Comparison of ENCODE assay signal across 8 cellular contexts in the genomic region with DNA sequence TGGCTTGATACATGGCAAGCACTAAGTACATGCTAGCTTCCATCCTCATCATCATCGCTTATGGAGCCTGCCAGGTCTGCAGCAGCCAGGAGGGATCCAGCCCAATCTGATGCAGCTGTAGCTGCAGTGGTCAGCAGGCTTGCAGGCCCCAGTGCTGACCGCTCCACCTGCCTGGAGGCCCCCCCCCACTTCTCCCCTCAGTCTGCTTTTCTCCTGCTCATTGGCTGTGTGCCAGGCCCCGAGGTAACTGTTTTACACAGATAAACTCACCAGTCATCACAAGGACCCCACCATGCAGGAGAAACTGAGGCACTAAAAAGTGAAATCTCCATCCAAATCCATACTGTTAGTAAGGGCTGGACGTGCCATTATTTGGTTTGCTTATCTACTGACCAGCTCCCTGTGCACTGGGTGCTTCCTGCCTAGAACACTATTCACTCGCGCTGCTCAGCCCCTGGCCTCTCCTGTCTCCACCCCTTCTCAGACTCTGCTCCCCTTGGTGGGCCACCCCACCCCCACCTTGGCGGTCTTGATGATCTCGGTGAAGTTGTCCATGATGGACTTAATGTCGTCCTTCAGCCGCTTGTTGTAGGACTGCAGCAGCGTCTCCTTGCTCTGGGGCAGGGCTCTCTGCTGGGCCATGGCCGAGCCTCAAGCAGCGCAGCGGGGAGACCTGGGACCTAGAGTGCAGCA. TPM values are rescaled to one million over a fixed set of nuclear protein-coding genes. Genes with fewer than 3 reads are reported as not detected.
DNase-seq lines count a peak whose midpoint lies in the region; ATAC-seq and TF ChIP-seq lines count a peak whose summit lies in the region.

No MANE protein-coding gene starts in this region.

- CTCF ChIA-PET in IMR-90 (lab: Yijun Ruan, JAX) (no interaction called here), mammary epithelial cell (lab: Charles Lee; ENCODE audit: low non-redundant PET) (no interaction called here)

- H3K14ac ChIP-seq in IMR-90 (replicated peaks; ENCODE audit: low read depth, low read length) = no peak overlapping the region

- WGBS in IMR-90 (ENCODE audit: extremely low coverage in 2 of 2, insufficient read length in 1 of 2), 2 experiments = 62% methylated on average over 11 of the region's 14 CpGs; no CpG with 5 or more reads in 1 of the 2 experiments
- 71% methylated on average over 14 of the region's 14 CpGs for WGBS in mammary epithelial cell (ENCODE audit: low coverage, missing lambda C conversion rate)

- no peak overlapping the region for H2BK15ac ChIP-seq in IMR-90 (ENCODE audit: low read depth, low read length)

- TF ChIP-seq CTCF in AG10803 (conservative IDR thresholded peaks at IDR 0.05; ENCODE audit: low read length) (no peak), IMR-90 (conservative IDR thresholded peaks at IDR 0.05; ENCODE audit: low read depth, low read length) (no peak), mammary epithelial cell (conservative IDR thresholded peaks at IDR 0.05 in 1 of 2, IDR thresholded peaks at IDR 0.05 in 1 of 2; ENCODE audit: extremely low read depth in 1 of 2, insufficient read depth in 1 of 2, low read depth in 1 of 2, low read length in 2 of 2) (no peak), foreskin keratinocyte (conservative IDR thresholded peaks at IDR 0.05) (no peak)

- peaks cover 16% of the 10 kb centered on the region for H3K4me1 ChIP-seq in IMR-90 (ENCODE audit: control insufficient read depth, insufficient read depth, low read length)
- peaks cover 17% of the 10 kb centered on the region for H3K4me1 ChIP-seq in mammary epithelial cell (ENCODE audit: insufficient read depth, low read length)
- H3K4me1 ChIP-seq in foreskin keratinocyte = no peaks in the 10 kb centered on the region

- H3K18ac ChIP-seq in IMR-90 (ENCODE audit: low read depth, low read length) = no peak overlapping the region

- no peak overlapping the region for H3K56ac ChIP-seq in IMR-90 (ENCODE audit: extremely low read depth, insufficient read depth, low read length)

- peaks cover 39 to 60% (median 48%) of the 10 kb centered on the region in 3 donors for H3K4me1 Mint-ChIP-seq in naive B cell

- H3K27ac Mint-ChIP-seq in naive B cell = peak overlapping the region; percentile 88 to 99 (median 97)

- no peak overlapping the region for H2BK20ac ChIP-seq in IMR-90 (ENCODE audit: low read depth, low read length)

- H4K20me1 ChIP-seq in IMR-90 (ENCODE audit: insufficient read depth, low read length) (peaks cover 38% of the 10 kb centered on the region), mammary epithelial cell (ENCODE audit: insufficient read depth, low read length) (no peaks in the 10 kb centered on the region)

- no peaks in the 10 kb centered on the region for H3K9me3 ChIP-seq in IMR-90 (ENCODE audit: control insufficient read depth, insufficient read depth, low read length)
- no peaks in the 10 kb centered on the region for H3K9me3 ChIP-seq in mammary epithelial cell (replicated peaks; ENCODE audit: insufficient read depth, low read length)

- H2BK5ac ChIP-seq in IMR-90 (ENCODE audit: low read depth, low read length, poor library complexity, severe bottlenecking) = no peak overlapping the region

- in situ Hi-C loops in IMR-90 (cut with MboI; ENCODE audit: low sequenced_read_pairs) = no loop called here
- in situ Hi-C loops in mammary epithelial cell (cut with MboI; ENCODE audit: low sequenced_read_pairs in 2 of 2) = no loop called here

- H3K27ac ChIP-seq in IMR-90 (ENCODE audit: insufficient read depth, low read length) (peak overlapping the region; percentile 16; the same call in 1 of the 2 replicates), mammary epithelial cell (ENCODE audit: insufficient read depth, low read depth, low read length) (no peak overlapping the region), foreskin keratinocyte (no peak overlapping the region)

- H2AK5ac ChIP-seq in IMR-90 (ENCODE audit: low read depth, low read length) = peak overlapping the region; percentile 44; the same call in 1 of the 2 replicates

- H3K9ac ChIP-seq in IMR-90 (ENCODE audit: low read depth, low read length) (peak overlapping the region; percentile 75), mammary epithelial cell (ENCODE audit: insufficient read depth, low read length) (no peak overlapping the region)

- H3K79me2 ChIP-seq in mammary epithelial cell (ENCODE audit: insufficient read depth, low read length) = peaks cover 64% of the 10 kb centered on the region

- no peak overlapping the region for H3K23ac ChIP-seq in IMR-90 (ENCODE audit: low read depth, low read length)

- peak overlapping the region; percentile 11; the same call in 1 of the 2 replicates for H3K4ac ChIP-seq in IMR-90 (ENCODE audit: low read depth, low read length)

- ATAC-seq in IMR-90 (ENCODE audit: low read depth) (no peak), naive B cell (ENCODE audit: low read depth in 2 of 2) (no peak), GM19397 (IDR thresholded peaks at IDR 0.05; ENCODE audit: unreplicated experiment) (no peak), foreskin keratinocyte (no peak)

- H4K8ac ChIP-seq in IMR-90 (ENCODE audit: low read depth in 2 of 2, low read length in 2 of 2) = no peak overlapping the region

- H3K27me3 ChIP-seq in IMR-90 (ENCODE audit: control insufficient read depth, insufficient read depth, low read length) = no peaks in the 10 kb centered on the region
- H3K27me3 ChIP-seq in mammary epithelial cell (ENCODE audit: insufficient read depth, low read length) = no peaks in the 10 kb centered on the region
- no peaks in the 10 kb centered on the region for H3K27me3 ChIP-seq in foreskin keratinocyte

- BruUV-seq in IMR-90 (replicated peaks; lab: Mats Ljungman, UMichigan) = no TSS peak
- BruUV-seq in mammary epithelial cell (replicated peaks; lab: Mats Ljungman, UMichigan) = no TSS peak

- H3K79me1 ChIP-seq in IMR-90 (ENCODE audit: low read depth in 1 of 2, low read length in 2 of 2) = peaks cover 31 to 69% of the 10 kb centered on the region in 2 experiments

- no peak overlapping the region for H4K5ac ChIP-seq in IMR-90 (ENCODE audit: low read depth, low read length)

- H3K27me3 Mint-ChIP-seq in naive B cell = no peaks in the 10 kb centered on the region

- DNase-seq in AG10803 (ENCODE audit: low read depth) = no peak
- DNase-seq in IMR-90 = no peak
- no peak for DNase-seq in mammary epithelial cell
- no peak for DNase-seq in naive B cell
- no peak for DNase-seq in SHP77 (lab: John Stamatoyannopoulos, UW)
- DNase-seq in foreskin keratinocyte = no peak
- no peak for DNase-seq in stimulated activated CD4-positive, alpha-beta T cell treated with anti-CD3 and anti-CD28 coated beads, Interleukin-12 subunit alpha, Interleukin-12 subunit beta, amount 100 ng/mL, for 4 hours

- intact Hi-C loops in IMR-90 (cut with micrococcal nuclease) (no loop called here), mammary epithelial cell (cut with micrococcal nuclease) (loop anchor here (5.0 kb wide), 1 partner anchor 71 kb away; the partner anchor contains the start of gene REXO4)

- POLR2A ChIA-PET in IMR-90 (lab: Charles Lee; ENCODE audit: unreplicated experiment) = interaction anchor here (0.9 kb wide), 1 partner anchor 10 kb away, joined by 3 read pairs; the partner anchor contains the start of gene SURF6

- H3K4me2 ChIP-seq in IMR-90 (ENCODE audit: low read depth, low read length) (peak overlapping the region; percentile 89), mammary epithelial cell (ENCODE audit: insufficient read depth, low read depth, low read length) (peak overlapping the region; percentile 97)

- H3K36me3 Mint-ChIP-seq in naive B cell = peaks cover 7% of the 10 kb centered on the region in 2 donors

- no peak for TF ChIP-seq POLR2A in IMR-90 (IDR thresholded peaks at IDR 0.05; ENCODE audit: low read depth, low read length)

- TF ChIP-seq RAD21 in IMR-90 (IDR thresholded peaks at IDR 0.05; ENCODE audit: low read length) = no peak

- peaks cover 6% of the 10 kb centered on the region; the same call in 1 of the 2 replicates for H3K9me1 ChIP-seq in IMR-90 (ENCODE audit: insufficient read depth, low read length)

- no peak overlapping the region for H4K91ac ChIP-seq in IMR-90 (ENCODE audit: insufficient read depth, low read depth, low read length)

- H2BK120ac ChIP-seq in IMR-90 (ENCODE audit: low read depth, low read length) = no peak overlapping the region

- H3K9me3 Mint-ChIP-seq in naive B cell = no peaks in the 10 kb centered on the region

- dilution Hi-C loops in IMR-90 (cut with HindIII; ENCODE audit: low sequenced_read_pairs, unreplicated experiment) = no loop called here
- dilution Hi-C loops in mammary epithelial cell (cut with HindIII; ENCODE audit: low sequenced_read_pairs) = no loop called here

- peak overlapping the region; percentile 92 to 100 (median 99) for H3K4me3 Mint-ChIP-seq in naive B cell

- peak overlapping the region; percentile 77 for H2AFZ ChIP-seq in IMR-90 (replicated peaks; ENCODE audit: low read length, poor library complexity)
- H2AFZ ChIP-seq in mammary epithelial cell (ENCODE audit: low read depth, low read length) = no peak overlapping the region

- peaks cover 65% of the 10 kb centered on the region for H3K36me3 ChIP-seq in IMR-90 (ENCODE audit: control insufficient read depth, insufficient read depth, low read length)
- H3K36me3 ChIP-seq in mammary epithelial cell (ENCODE audit: insufficient read depth, low read length) = peaks cover 34% of the 10 kb centered on the region

- H3K4me3 ChIP-seq in AG10803 (ENCODE audit: low read length) (peak overlapping the region; percentile 100), IMR-90 (ENCODE audit: insufficient read depth, low read depth, low read length) (peak overlapping the region; percentile 74; the same call in 1 of the 2 replicates), mammary epithelial cell (replicated peaks in 1 of 3; ENCODE audit: insufficient read depth in 1 of 3, low read depth in 2 of 3, low read length in 3 of 3) (peak overlapping the region in 2 of 3 experiments; percentile 3 to 98)

- H2AK9ac ChIP-seq in IMR-90 (replicated peaks; ENCODE audit: low read depth, low read length, poor library complexity) = peak overlapping the region; percentile 52

RNA-seq across cellular contexts. Expression of gene MED22, which starts 1.8 kb away (rescaled TPM):
- total RNA-seq in IMR-90 (2012; rRNA removed) (6.9 and 7.9 TPM in 2 replicates), mammary epithelial cell (10 to 100 TPM; 17.2 to 35.4 TPM), foreskin keratinocyte (22.6 and 24.7 TPM in 2 replicates)
- polyA plus RNA-seq in IMR-90 (2012; rRNA removed) (28.3 and 32.9 TPM in 2 replicates), mammary epithelial cell (18.6 TPM), naive B cell (ENCODE audit: low read depth in 6 of 6) (10 to 100 TPM; 14.9 to 36.8 (median 20.2) TPM), foreskin keratinocyte (20.4 and 20.9 TPM in 2 replicates)
- 24.5 and 25.4 TPM in 2 replicates for polyA plus RNA-seq in IMR-90 (2012; cell fraction: cytosol; rRNA removed)
- polyA plus RNA-seq in IMR-90 (2012; cell fraction: nucleus; rRNA removed; ENCODE audit: low replicate concordance) = 49.7 and 75.3 TPM in 2 replicates
- 78.3 TPM for polyA minus RNA-seq in mammary epithelial cell

RNA-seq across cellular contexts. Expression of gene RPL7A, which starts 1.9 kb away (rescaled TPM):
- total RNA-seq in IMR-90 (2012; rRNA removed) (3,220 TPM in 2 replicates), mammary epithelial cell (1,000 to 10,000 TPM; 1,339 to 1,542 TPM), foreskin keratinocyte (2,430 and 2,456 TPM in 2 replicates)
- polyA plus RNA-seq in IMR-90 (2012; rRNA removed) (4,034 and 4,096 TPM in 2 replicates), mammary epithelial cell (3,578 TPM), naive B cell (ENCODE audit: low read depth in 6 of 6) (1,000 to 10,000 TPM in 5 of 6 donors, 100 to 1,000 TPM in 1; 715 to 1,392 (median 1,075) TPM), foreskin keratinocyte (3,394 and 3,430 TPM in 2 replicates)
- 2,804 and 4,707 TPM in 2 replicates for polyA plus RNA-seq in IMR-90 (2012; cell fraction: cytosol; rRNA removed)
- 1,074 and 2,046 TPM in 2 replicates for polyA plus RNA-seq in IMR-90 (2012; cell fraction: nucleus; rRNA removed; ENCODE audit: low replicate concordance)
- 1,906 TPM for polyA minus RNA-seq in mammary epithelial cell

RNA-seq across cellular contexts. Expression of gene SURF1, which starts 10.1 kb away (rescaled TPM):
- total RNA-seq in IMR-90 (2012; rRNA removed) (10.3 and 15.1 TPM in 2 replicates), mammary epithelial cell (10 to 100 TPM; 17.5 to 23.4 TPM), foreskin keratinocyte (16.3 and 18.5 TPM in 2 replicates)
- polyA plus RNA-seq in IMR-90 (2012; rRNA removed) (23.4 and 24.5 TPM in 2 replicates), mammary epithelial cell (43.5 TPM), naive B cell (ENCODE audit: low read depth in 6 of 6) (100 to 1,000 TPM in 1 of 6 donors, 10 to 100 TPM in 5; 77.6 to 142 (median 94.1) TPM), foreskin keratinocyte (35.1 and 38.2 TPM in 2 replicates)
- polyA plus RNA-seq in IMR-90 (2012; cell fraction: cytosol; rRNA removed) = 26.2 and 28.8 TPM in 2 replicates
- 30.8 and 41.3 TPM in 2 replicates for polyA plus RNA-seq in IMR-90 (2012; cell fraction: nucleus; rRNA removed; ENCODE audit: low replicate concordance)
- polyA minus RNA-seq in mammary epithelial cell = 24.5 TPM

RNA-seq across cellular contexts. Expression of gene SURF6, which starts 10.2 kb away (rescaled TPM):
- total RNA-seq in IMR-90 (2012; rRNA removed) (6.1 and 6.4 TPM in 2 replicates), mammary epithelial cell (10 to 100 TPM in 1 of 2 donors, 1 to 10 TPM in 1; 6.8 to 27.2 TPM), foreskin keratinocyte (19.3 and 21.5 TPM in 2 replicates)
- polyA plus RNA-seq in IMR-90 (2012; rRNA removed) (12.8 and 17.2 TPM in 2 replicates), mammary epithelial cell (14.7 TPM), naive B cell (ENCODE audit: low read depth in 6 of 6) (10 to 100 TPM in 1 of 6 donors, 1 to 10 TPM in 4, under 1 TPM in 1; 0.09 to 13.0 (median 6.8) TPM), foreskin keratinocyte (24.5 and 25.6 TPM in 2 replicates)
- polyA plus RNA-seq in IMR-90 (2012; cell fraction: cytosol; rRNA removed) = 19.9 and 27.7 TPM in 2 replicates
- polyA plus RNA-seq in IMR-90 (2012; cell fraction: nucleus; rRNA removed; ENCODE audit: low replicate concordance) = 29.2 and 41.2 TPM in 2 replicates
- polyA minus RNA-seq in mammary epithelial cell = 8.3 TPM

RNA-seq across cellular contexts. Expression of gene SURF2, which starts 10.2 kb away (rescaled TPM):
- total RNA-seq in IMR-90 (2012; rRNA removed) (9.9 and 12.5 TPM in 2 replicates), mammary epithelial cell (10 to 100 TPM; 22.5 to 42.2 TPM), foreskin keratinocyte (36.1 and 47.2 TPM in 2 replicates)
- polyA plus RNA-seq in IMR-90 (2012; rRNA removed) (16.3 and 21.8 TPM in 2 replicates), mammary epithelial cell (39.2 TPM), naive B cell (ENCODE audit: low read depth in 6 of 6) (10 to 100 TPM; 21.6 to 40.5 (median 28.1) TPM), foreskin keratinocyte (58.5 and 63.9 TPM in 2 replicates)
- 15.3 and 16.3 TPM in 2 replicates for polyA plus RNA-seq in IMR-90 (2012; cell fraction: cytosol; rRNA removed)
- polyA plus RNA-seq in IMR-90 (2012; cell fraction: nucleus; rRNA removed; ENCODE audit: low replicate concordance) = 6.4 and 7.7 TPM in 2 replicates
- 35.4 TPM for polyA minus RNA-seq in mammary epithelial cell
